Comparison of ENCODE assay signal across 8 cellular contexts in the genomic region with DNA sequence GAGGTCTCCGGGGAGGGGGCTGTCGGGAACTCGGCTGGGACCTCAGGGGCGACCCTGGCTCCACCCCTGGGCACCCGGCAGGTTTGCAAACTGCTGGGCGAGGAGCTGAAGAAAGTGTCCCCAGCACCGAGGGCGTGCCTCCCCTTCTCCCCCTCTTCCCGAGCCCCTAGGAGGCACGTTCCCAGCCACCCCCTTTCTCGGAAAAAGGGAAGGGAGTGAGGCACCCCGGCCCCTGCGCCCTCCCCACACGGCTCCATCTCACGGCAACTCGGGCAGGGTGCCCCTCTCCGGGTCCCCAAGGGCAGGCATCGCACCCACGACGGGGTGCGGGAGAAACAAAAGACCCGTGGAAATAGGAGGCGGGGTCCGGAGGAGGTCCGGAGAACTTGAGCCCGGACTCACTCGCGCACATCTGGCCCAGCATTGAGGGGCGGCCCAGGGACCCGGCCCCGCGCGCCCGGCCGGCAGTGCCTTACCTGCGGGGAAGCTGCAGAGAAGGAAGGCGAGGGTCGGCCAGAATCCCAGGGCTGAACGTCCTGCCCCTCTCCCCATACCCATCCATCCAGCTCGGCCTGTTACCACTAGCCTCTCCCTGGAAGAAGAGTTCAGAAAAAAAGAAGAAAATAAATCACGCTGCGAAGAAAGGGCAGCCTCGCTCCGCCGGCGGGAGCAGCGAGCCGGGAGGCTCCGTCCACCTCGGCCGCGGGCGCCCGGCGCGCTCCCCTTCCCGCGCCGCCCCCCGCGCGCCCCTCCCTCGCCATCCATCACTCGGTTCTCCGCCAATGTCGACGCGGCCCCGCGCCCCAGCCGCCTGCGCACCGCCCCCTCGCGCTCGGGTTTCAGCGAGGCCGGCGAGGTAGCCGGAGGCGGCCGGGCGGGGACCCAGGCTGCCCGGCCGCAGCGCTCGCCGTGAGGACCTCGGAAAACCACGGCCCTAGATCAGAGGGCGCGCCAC. TPM values are rescaled to one million over a fixed set of nuclear protein-coding genes. Genes with fewer than 3 reads are reported as not detected.
DNase-seq lines count a peak whose midpoint lies in the region; ATAC-seq and TF ChIP-seq lines count a peak whose summit lies in the region.

No MANE protein-coding gene starts in this region.

- H3K27me3 ChIP-seq in dorsolateral prefrontal cortex = peaks cover 0 to 24% (median 0%) of the 10 kb centered on the region in 45 donors
- peaks cover 0 to 21% of the 10 kb centered on the region in 2 donors for H3K27me3 ChIP-seq in right lobe of liver

- DNase-seq in NOMO-1 (lab: John Stamatoyannopoulos, UW; ENCODE audit: unreplicated experiment in 2 of 2) (peak; percentile 25 to 42), NOMO-1 treated with dmso at 0.1 percent for 144 hours (lab: John Stamatoyannopoulos, UW; ENCODE audit: unreplicated experiment) (no peak), NCI-H82 (lab: John Stamatoyannopoulos, UW) (peak; percentile 78), dorsolateral prefrontal cortex (peak in 1 of 10 donors; percentile 65), right lobe of liver (peak in 1 of 3 donors; percentile 54), substantia nigra (lab: John Stamatoyannopoulos, UW) (peak in 27 of 49 donors; percentile 18 to 76 (median 45))

- TF ChIP-seq CTCF in dorsolateral prefrontal cortex (IDR thresholded peaks at IDR 0.05 in 54 of 56, conservative IDR thresholded peaks at IDR 0.05 in 2 of 56; ENCODE audit: low read depth in 1 of 56, partially characterized antibody in 56 of 56) (peak in 7 of 56 donors; percentile 7 to 28 (median 22)), right lobe of liver (IDR thresholded peaks at IDR 0.05) (no peak)

- H3K4me1 ChIP-seq in right lobe of liver = peaks cover 0 to 10% (median 0%) of the 10 kb centered on the region in 4 donors

- H3K36me3 ChIP-seq in right lobe of liver = no peaks in the 10 kb centered on the region

- WGBS in right lobe of liver (ENCODE audit: insufficient coverage, low coverage, low lambda C conversion rate, missing lambda C conversion rate) = 0% methylated on average over 4 of the region's 92 CpGs

- peak overlapping the region in 54 of 59 donors; percentile 22 to 89 (median 72) for H3K27ac ChIP-seq in dorsolateral prefrontal cortex
- H3K27ac ChIP-seq in right lobe of liver = no peak overlapping the region
- peak overlapping the region; percentile 68 for H3K27ac ChIP-seq in substantia nigra (ENCODE audit: low read depth, low read length, poor library complexity, severe bottlenecking)

- intact Hi-C loops in dorsolateral prefrontal cortex (cut with DNase I) (no loop called here), right lobe of liver (cut with DNase I) (no loop called here)

- no peak for TF ChIP-seq POLR2A in right lobe of liver (IDR thresholded peaks at IDR 0.05)

- H3K4me3 ChIP-seq in dorsolateral prefrontal cortex = peak overlapping the region; percentile 47 to 81 (median 68)
- H3K4me3 ChIP-seq in right lobe of liver = peak overlapping the region in 2 of 3 donors; percentile 18 to 36

- H3K9me3 ChIP-seq in right lobe of liver = no peaks in the 10 kb centered on the region

- ATAC-seq in right lobe of liver (peak; percentile 52 to 65 (median 60)), GM18870 (IDR thresholded peaks at IDR 0.05; ENCODE audit: unreplicated experiment) (no peak), GM18909 (IDR thresholded peaks at IDR 0.05; ENCODE audit: poor library complexity, unreplicated experiment) (no peak)

RNA-seq across cellular contexts. Expression of gene RGMA, which starts 16.3 kb away (rescaled TPM):
- total RNA-seq in dorsolateral prefrontal cortex = 100 to 1,000 TPM in 17 of 120 experiments, 10 to 100 TPM in 103; 48.2 to 210 (median 77.1) TPM
- under 1 TPM in 4 of 6 experiments, not detected in 2; 0.06 to 0.32 (median 0.25) TPM for total RNA-seq in right lobe of liver

Comparison
In these comparisons a context has a peak if more than half of its experiments do, and no peak if none do; other contexts are left out.
1. H3K27ac ChIP-seq: peak in dorsolateral prefrontal cortex (54 of 59) and substantia nigra (single experiment); none in right lobe of liver (0 of 3).
2. ATAC-seq: peak in right lobe of liver (4 of 4); none in GM18870 (single experiment) and GM18909 (single experiment).
3. RNA of gene RGMA, which starts 16.3 kb away (total RNA-seq): 48.2 to 210 TPM in dorsolateral prefrontal cortex; 0.06 to 0.32 TPM in right lobe of liver; every median in the first group is over 10 times any median in the second.